In genomic region chr11:122109932-122110331, GRCh38 we compare ENCODE assay signal across 26 cellular contexts. TPM values are rescaled to one million over a fixed set of nuclear protein-coding genes. Genes with fewer than 3 reads are reported as not detected.
DNase-seq lines count a peak whose midpoint lies in the region; ATAC-seq, FAIRE-seq and TF ChIP-seq lines count a peak whose summit lies in the region.
"Had no signal": no experiment of that assay in that cellular context is flagged by ENCODE, and none has a peak within 500 bp of the region (broad histone marks: within the 10 kb centered on the region; RNA-seq: fewer than 3 reads in every experiment).

No MANE protein-coding gene starts in this region.

- no peaks in the 10 kb centered on the region for H4K20me1 ChIP-seq in HCT116 (ENCODE audit: insufficient read depth)
- H4K20me1 ChIP-seq in astrocyte (ENCODE audit: insufficient read depth, low read length): peaks cover 85% of the 10 kb centered on the region

- H3K4me3 Mint-ChIP-seq in astrocyte (ENCODE audit: unreplicated experiment): no peak overlapping the region
- H3K4me3 Mint-ChIP-seq: CD4-positive, CD25-positive, alpha-beta regulatory T cell; CD8-positive, alpha-beta memory T cell; GM23338; IgD-negative memory B cell had no signal

- TF ChIP-seq CTCF in cardiac muscle cell (IDR thresholded peaks at IDR 0.05; ENCODE audit: low read depth, low read length) (no peak), HCT116 (IDR thresholded peaks at IDR 0.05 in 2 of 3, conservative IDR thresholded peaks at IDR 0.05 in 1 of 3; ENCODE audit: borderline replicate concordance in 1 of 3, insufficient read depth in 1 of 3, low read depth in 2 of 3, low read length in 2 of 3) (no peak), astrocyte (IDR thresholded peaks at IDR 0.05; ENCODE audit: insufficient read depth, low read depth, low read length) (no peak)

- no peak overlapping the region for H3K4me3 ChIP-seq in cardiac muscle cell
- H3K4me3 ChIP-seq in HCT116 (replicated peaks in 1 of 2; ENCODE audit: low read depth in 1 of 2, low read length in 2 of 2): no peak overlapping the region
- H3K4me3 ChIP-seq in astrocyte (ENCODE audit: insufficient read depth, low read depth, low read length): no peak overlapping the region
- H3K4me3 ChIP-seq: GM12878, GM23338 had no signal

- H3K9me3 ChIP-seq in cardiac muscle cell (ENCODE audit: low read depth) (no peaks in the 10 kb centered on the region), HCT116 (ENCODE audit: control insufficient read depth in 1 of 2, insufficient read depth in 1 of 2, low read depth in 1 of 2, low read length in 2 of 2) (no peaks in the 10 kb centered on the region), astrocyte (ENCODE audit: insufficient read depth, low read depth, low read length) (no peaks in the 10 kb centered on the region)
- H3K9me3 ChIP-seq: BE2C had no signal

- no peak for ATAC-seq in Right ventricle myocardium inferior
- ATAC-seq in HCT116: no peak
- ATAC-seq: GM12878, GM23338 had no signal

- CTCF ChIA-PET in HCT116 (lab: Charles Lee): interaction anchor here (0.9 to 1.0 kb wide), 2 partner anchors 94 to 440 kb away, joined by 3 to 7 read pairs; no protein-coding TSS in a partner anchor
- CTCF ChIA-PET in HEK293T (lab: Yijun Ruan, JAX): interaction anchor here (0.5 kb wide), 1 partner anchor 411 kb away, joined by 3 read pairs; no protein-coding TSS in a partner anchor

- FAIRE-seq in astrocyte (lab: Jason Lieb, UNC): peak; percentile 26
- FAIRE-seq: GM12878, GM18507 had no signal

- H3K4me1 Mint-ChIP-seq in astrocyte (ENCODE audit: low read depth, unreplicated experiment): peaks cover 11% of the 10 kb centered on the region
- H3K4me1 Mint-ChIP-seq: CD4-positive, CD25-positive, alpha-beta regulatory T cell; CD8-positive, alpha-beta memory T cell; IgD-negative memory B cell had no signal

- BruUV-seq in HCT116 (replicated peaks; lab: Mats Ljungman, UMichigan): no TSS peak

- H3K4me2 ChIP-seq in HCT116 (ENCODE audit: low read length): peak overlapping the region; percentile 2; the same call in 1 of the 2 replicates
- H3K4me2 ChIP-seq in astrocyte (ENCODE audit: low read length): no peak overlapping the region
- H3K4me2 ChIP-seq: GM23338 had no signal

- H3K9ac ChIP-seq in HCT116 (ENCODE audit: low read length): no peak overlapping the region
- no peak overlapping the region for H3K9ac ChIP-seq in astrocyte (ENCODE audit: low read length)

- H3K79me2 ChIP-seq in HCT116 (ENCODE audit: insufficient read depth, low read length) (peaks cover 100% of the 10 kb centered on the region), astrocyte (ENCODE audit: insufficient read depth, low read length) (peaks cover 98% of the 10 kb centered on the region)

- no peak overlapping the region for H3K27ac Mint-ChIP-seq in astrocyte (ENCODE audit: unreplicated experiment)
- H3K27ac Mint-ChIP-seq: CD4-positive, CD25-positive, alpha-beta regulatory T cell; CD8-positive, alpha-beta memory T cell; GM23338; IgD-negative memory B cell had no signal

- DNase-seq in cardiac muscle cell (ENCODE audit: low read depth in 1 of 2, low spot score in 1 of 2): no peak
- no peak for DNase-seq in Right ventricle myocardium inferior (ENCODE audit: missing footprints)
- DNase-seq in HCT116 (ENCODE audit: low read depth, low spot score): no peak
- DNase-seq in astrocyte (ENCODE audit: low read depth): no peak
- DNase-seq in epidermal melanocyte (ENCODE audit: insufficient read length, low spot score): no peak
- DNase-seq in activated effector memory CD4-positive, alpha-beta T cell treated with Interleukin-2 at 50 U/mL for 16 hours: no peak
- no peak for DNase-seq in HEK293T (ENCODE audit: extremely low spot score)
- DNase-seq: 8988T; ACHN; BE2C; C1 segment of cervical spinal cord; CD4-positive, CD25-positive, alpha-beta regulatory T cell; CD8-positive, alpha-beta memory T cell; COR-L47; DMS 273 treated with DMSO at 0.1 percent for 48 hours; DMS53; DND-41; EL; H7; KG1 had no signal

- RAD21 ChIA-PET in HCT116 (lab: Charles Lee; ENCODE audit: low non-redundant PET in 1 of 2, low total read pairs in 2 of 2, uncharacterized antibody in 2 of 2, unreplicated experiment in 2 of 2): no interaction called here

- POLR2A ChIA-PET in HCT116 (lab: Charles Lee): no interaction called here
- POLR2A ChIA-PET in HEK293T (lab: Yijun Ruan, JAX): no interaction called here

- H3K27me3 ChIP-seq in cardiac muscle cell (no peaks in the 10 kb centered on the region), HCT116 (ENCODE audit: insufficient read depth, low read length) (no peaks in the 10 kb centered on the region), astrocyte (ENCODE audit: insufficient read depth, low read length) (no peaks in the 10 kb centered on the region)
- H3K27me3 ChIP-seq: BE2C had no signal

- peaks cover 3% of the 10 kb centered on the region for H3K36me3 Mint-ChIP-seq in astrocyte (ENCODE audit: low read depth, unreplicated experiment)
- H3K36me3 Mint-ChIP-seq: CD4-positive, CD25-positive, alpha-beta regulatory T cell; CD8-positive, alpha-beta memory T cell had no signal

- H3K9me3 Mint-ChIP-seq in astrocyte (ENCODE audit: unreplicated experiment): peaks cover 1% of the 10 kb centered on the region
- H3K9me3 Mint-ChIP-seq: GM23338 had no signal

- TF ChIP-seq RAD21 in HCT116 (IDR thresholded peaks at IDR 0.05; ENCODE audit: low read depth): no peak

- no peaks in the 10 kb centered on the region for H3K9me2 ChIP-seq in HCT116 (ENCODE audit: insufficient read depth)

- H3K36me3 ChIP-seq in cardiac muscle cell: no peaks in the 10 kb centered on the region
- peaks cover 4 to 55% of the 10 kb centered on the region in 2 experiments for H3K36me3 ChIP-seq in HCT116 (ENCODE audit: control insufficient read depth in 1 of 2, insufficient read depth in 2 of 2, low read length in 2 of 2)
- peaks cover 74% of the 10 kb centered on the region for H3K36me3 ChIP-seq in astrocyte (ENCODE audit: insufficient read depth, low read length)
- H3K36me3 ChIP-seq: BE2C had no signal

- H3K27ac ChIP-seq in cardiac muscle cell (peak overlapping the region; percentile 22), HCT116 (ENCODE audit: low read depth, low read length) (peak overlapping the region; percentile 70), astrocyte (ENCODE audit: low read depth, low read length) (no peak overlapping the region)
- H3K27ac ChIP-seq: HL-60 had no signal

- intact Hi-C loops in Right ventricle myocardium inferior (cut with DNase I) (loop anchor here (10.0 kb wide), 2 partner anchors 365 to 395 kb away; no protein-coding TSS in a partner anchor), HCT116 (cut with micrococcal nuclease) (loop anchor here (2.0 to 10.0 kb wide), 2 partner anchors 93 to 395 kb away; no protein-coding TSS in a partner anchor)

- no peak for TF ChIP-seq POLR2A in HCT116 (IDR thresholded peaks at IDR 0.05; ENCODE audit: borderline replicate concordance, extremely low read depth, insufficient read depth, insufficient read length)

- H3K27me3 Mint-ChIP-seq in astrocyte (ENCODE audit: low read depth, unreplicated experiment): no peaks in the 10 kb centered on the region
- H3K27me3 Mint-ChIP-seq: CD4-positive, CD25-positive, alpha-beta regulatory T cell had no signal

- peaks cover 39% of the 10 kb centered on the region for H3K4me1 ChIP-seq in cardiac muscle cell (ENCODE audit: low read depth)
- H3K4me1 ChIP-seq in HCT116 (ENCODE audit: control insufficient read depth in 1 of 2, insufficient read depth in 2 of 2, low read length in 2 of 2): peaks cover 72 to 85% of the 10 kb centered on the region in 2 experiments
- peaks cover 29% of the 10 kb centered on the region for H3K4me1 ChIP-seq in astrocyte (ENCODE audit: insufficient read depth, low read length)
- H3K4me1 ChIP-seq: BE2C had no signal

- no peak overlapping the region for H2AFZ ChIP-seq in HCT116 (ENCODE audit: low read depth, low read length, poor library complexity, severe bottlenecking)
- no peak overlapping the region for H2AFZ ChIP-seq in astrocyte (ENCODE audit: low read depth, low read length)
- H2AFZ ChIP-seq: GM23338 had no signal

TF ChIP-seq in HCT116, 20 proteins besides CTCF, POLR2A, EP300 and RAD21 (continues in another document):
- no peak for TF ChIP-seq EGR1 (IDR thresholded peaks at IDR 0.05; ENCODE audit: low read depth)
- no peak for TF ChIP-seq ZNF274 (IDR thresholded peaks at IDR 0.05; ENCODE audit: low read depth, low read length)
- TF ChIP-seq TCF7L2 (IDR thresholded peaks at IDR 0.05; ENCODE audit: borderline replicate concordance, extremely low read depth, insufficient read depth, insufficient read length): no peak
- TF ChIP-seq SRF (IDR thresholded peaks at IDR 0.05; ENCODE audit: low read depth): no peak

TF ChIP-seq in HEK293T, 16 proteins besides CTCF, POLR2A, EP300 and RAD21:
- no peak for TF ChIP-seq HDGF (IDR thresholded peaks at IDR 0.05; ENCODE audit: borderline replicate concordance)
- no peak for TF ChIP-seq CTBP1 (IDR thresholded peaks at IDR 0.05; ENCODE audit: borderline replicate concordance)

RNA-seq across cellular contexts. Expression of gene BLID, which starts 6.1 kb away (rescaled TPM):
- total RNA-seq in cardiac muscle cell (1.0 and 1.3 TPM in 2 replicates), Right ventricle myocardium inferior (not detected), HCT116 (2021; ENCODE audit: unreplicated experiment) (8.9 TPM), astrocyte (1.1 and 1.2 TPM in 2 replicates)
- polyA plus RNA-seq in cardiac muscle cell: 1.0 and 1.2 TPM in 2 replicates
- 0.34 and 0.35 TPM in 2 replicates for polyA plus RNA-seq in HCT116 (2012)
- total RNA-seq: CD4-positive, CD25-positive, alpha-beta regulatory T cell; CD8-positive, alpha-beta memory T cell; G401; GM12878; GM23338; H7 had no signal
- polyA plus RNA-seq: CD4-positive, CD25-positive, alpha-beta regulatory T cell; CD8-positive, alpha-beta memory T cell; GM12878; GM23338; IgD-negative memory B cell had no signal
